ENCODE assay signal across 19 cellular contexts in genomic region chr1:81467433-81467832, GRCh38.
"Had no signal": no experiment of that assay in that cellular context is flagged by ENCODE, and none has a peak within 500 bp of the region (broad histone marks: within the 10 kb centered on the region; RNA-seq: fewer than 3 reads in every experiment).

No MANE protein-coding gene starts in this region.

- H2AFZ ChIP-seq: hepatocyte had no signal

- H3K27me3 ChIP-seq: breast epithelium, hepatocyte, spleen, upper lobe of right lung had no signal

- H3K4me3 Mint-ChIP-seq: activated CD4-positive, alpha-beta memory T cell treated with anti-CD3 and anti-CD28 coated beads for 36 hours; activated naive CD8-positive, alpha-beta T cell treated with anti-CD3 and anti-CD28 coated beads for 36 hours; activated T-helper 17 cell treated with anti-CD3 and anti-CD28 coated beads, Interleukin-2, amount 50 U/mL, for 72 hours; WTC11 had no signal

- H3K27ac ChIP-seq: breast epithelium, coronary artery, hepatocyte, spleen, upper lobe of right lung had no signal

- DNase-seq: activated CD4-positive, alpha-beta memory T cell treated with anti-CD3 and anti-CD28 coated beads for 36 hours; activated CD4-positive, alpha-beta T cell treated with anti-CD3 and anti-CD28 coated beads for 4 hours; activated naive CD4-positive, alpha-beta T cell; activated naive CD8-positive, alpha-beta T cell treated with anti-CD3 and anti-CD28 coated beads for 36 hours; activated T-cell treated with anti-CD3 and anti-CD28 coated beads, Interleukin-2, amount 50 U/mL, for 1 hour; amniotic stem cell; effector CD4-positive, alpha-beta T cell; left ventricle myocardium superior; nucleus accumbens; spleen; stimulated activated naive CD4-positive, alpha-beta T cell; SW 1271; upper lobe of right lung had no signal

- H3K27me3 Mint-ChIP-seq: activated CD4-positive, alpha-beta memory T cell treated with anti-CD3 and anti-CD28 coated beads for 36 hours; activated naive CD8-positive, alpha-beta T cell treated with anti-CD3 and anti-CD28 coated beads for 36 hours; activated T-helper 17 cell treated with anti-CD3 and anti-CD28 coated beads, Interleukin-2, amount 50 U/mL, for 72 hours had no signal

- H3K36me3 ChIP-seq: breast epithelium, spleen, upper lobe of right lung had no signal

- H3K4me1 ChIP-seq: breast epithelium, upper lobe of right lung had no signal

- H3K27ac Mint-ChIP-seq: activated CD4-positive, alpha-beta memory T cell treated with anti-CD3 and anti-CD28 coated beads for 36 hours; activated naive CD8-positive, alpha-beta T cell treated with anti-CD3 and anti-CD28 coated beads for 36 hours; activated T-helper 17 cell treated with anti-CD3 and anti-CD28 coated beads, Interleukin-2, amount 50 U/mL, for 72 hours; WTC11 had no signal

- H3K9me3 ChIP-seq: breast epithelium, spleen, upper lobe of right lung had no signal

- H3K36me3 Mint-ChIP-seq: activated CD4-positive, alpha-beta memory T cell treated with anti-CD3 and anti-CD28 coated beads for 36 hours; activated naive CD8-positive, alpha-beta T cell treated with anti-CD3 and anti-CD28 coated beads for 36 hours; WTC11 had no signal

- H3K79me2 ChIP-seq: hepatocyte had no signal

- ATAC-seq: activated T-helper 17 cell treated with anti-CD3 and anti-CD28 coated beads, Interleukin-2, amount 50 U/mL, for 72 hours; esophagus mucosa; left ventricle myocardium superior; upper lobe of right lung; WTC11 had no signal

- H3K4me3 ChIP-seq: breast epithelium, coronary artery, hepatocyte, spleen, upper lobe of right lung had no signal

- H3K4me1 Mint-ChIP-seq: activated naive CD8-positive, alpha-beta T cell treated with anti-CD3 and anti-CD28 coated beads for 36 hours; activated T-helper 17 cell treated with anti-CD3 and anti-CD28 coated beads, Interleukin-2, amount 50 U/mL, for 72 hours had no signal

- H3K9me3 Mint-ChIP-seq: activated CD4-positive, alpha-beta memory T cell treated with anti-CD3 and anti-CD28 coated beads for 36 hours; activated naive CD8-positive, alpha-beta T cell treated with anti-CD3 and anti-CD28 coated beads for 36 hours; activated T-helper 17 cell treated with anti-CD3 and anti-CD28 coated beads, Interleukin-2, amount 50 U/mL, for 72 hours; WTC11 had no signal

- H3K4me2 ChIP-seq: hepatocyte had no signal
